ENCODE assay signal across 8 cellular contexts in genomic region chr4:189940178-189941004, GRCh38. TPM values are rescaled to one million over a fixed set of nuclear protein-coding genes. Genes with fewer than 3 reads are reported as not detected.
DNase-seq lines count a peak whose midpoint lies in the region; ATAC-seq and TF ChIP-seq lines count a peak whose summit lies in the region.

FRG1 (plus strand) TSS chr4:189940872; CDS start chr4:189941010, 138 bp downstream.

- H3K4me1 Mint-ChIP-seq in activated T-cell treated with anti-CD3 and anti-CD28 coated beads, Interleukin-2, amount 50 U/mL, for 72 hours (ENCODE audit: low read depth), result peaks cover 50% of the 10 kb centered on the region

- peaks cover 12 to 30% of the 10 kb centered on the region in 2 donors for H3K36me3 Mint-ChIP-seq in activated T-cell treated with anti-CD3 and anti-CD28 coated beads, Interleukin-2, amount 50 U/mL, for 72 hours (ENCODE audit: insufficient read depth in 2 of 2)

- TF ChIP-seq CTCF in LNCaP clone FGC (IDR thresholded peaks at IDR 0.05; ENCODE audit: control insufficient read depth, extremely low read depth, insufficient read depth) (peak; percentile 91), foreskin fibroblast (IDR thresholded peaks at IDR 0.05; ENCODE audit: low read depth, low read length) (peak; percentile 84), testis (IDR thresholded peaks at IDR 0.05) (peak; percentile 84 to 96 (median 95))

- peak; percentile 100 for ATAC-seq in GM21825 (IDR thresholded peaks at IDR 0.05; ENCODE audit: unreplicated experiment)
- ATAC-seq in activated T-cell treated with anti-CD3 and anti-CD28 coated beads, Interleukin-2, amount 50 U/mL, for 72 hours (replicated peaks in 1 of 2), result peak; percentile 97 to 98

- intact Hi-C loops in testis (cut with DNase I; ENCODE audit: low total_unique reads), result no loop called here

- H3K9me3 Mint-ChIP-seq in activated T-cell treated with anti-CD3 and anti-CD28 coated beads, Interleukin-2, amount 50 U/mL, for 72 hours, result peaks cover 2 to 5% of the 10 kb centered on the region in 2 donors

- WGBS in testis, 2 donors, result 5 to 10% methylated on average over 39 to 68 of the region's 70 CpGs

- no peaks in the 10 kb centered on the region for H3K9me3 ChIP-seq in testis

- H3K4me3 ChIP-seq in LNCaP clone FGC (ENCODE audit: low read depth, low read length) (peak within 1 kb of the TSS; percentile 89), foreskin fibroblast (ENCODE audit: low read depth in 1 of 2, low read length in 2 of 2) (peak within 1 kb of the TSS; percentile 87 to 91), testis (peak within 1 kb of the TSS; percentile 70 to 95)

- no peaks in the 10 kb centered on the region for H3K36me3 ChIP-seq in testis (ENCODE audit: low read depth, missing control alignments)

- H3K27me3 ChIP-seq in testis, result no peaks in the 10 kb centered on the region

- H3K4me1 ChIP-seq in testis, result peaks cover 8% of the 10 kb centered on the region

- TF ChIP-seq POLR2A in testis (IDR thresholded peaks at IDR 0.05), result no peak

- peak; percentile 95 for DNase-seq in EH (ENCODE audit: low read depth)
- peak; percentile 85 for DNase-seq in LNCaP clone FGC (ENCODE audit: low read depth)
- DNase-seq in activated T-cell treated with anti-CD3 and anti-CD28 coated beads, Interleukin-2, amount 50 U/mL, for 72 hours, result peak; percentile 94 to 97
- peak; percentile 96 to 98 for DNase-seq in foreskin fibroblast
- peak; percentile 71 for DNase-seq in non-pigmented ciliary epithelial cell (ENCODE audit: low read depth)
- DNase-seq in testis, result peak; percentile 94
- no peak for DNase-seq in DMS114 treated with DMSO at 0.1 percent for 48 hours (lab: John Stamatoyannopoulos, UW; ENCODE audit: unreplicated experiment)

- H3K27ac Mint-ChIP-seq in activated T-cell treated with anti-CD3 and anti-CD28 coated beads, Interleukin-2, amount 50 U/mL, for 72 hours, result peak within 1 kb of the TSS; percentile 89

- H3K27me3 Mint-ChIP-seq in activated T-cell treated with anti-CD3 and anti-CD28 coated beads, Interleukin-2, amount 50 U/mL, for 72 hours (ENCODE audit: low read depth), result no peaks in the 10 kb centered on the region

- H3K27ac ChIP-seq in testis, result peak within 1 kb of the TSS; percentile 85

- H3K4me3 Mint-ChIP-seq in activated T-cell treated with anti-CD3 and anti-CD28 coated beads, Interleukin-2, amount 50 U/mL, for 72 hours, result peak within 1 kb of the TSS; percentile 79 to 99

RNA-seq across cellular contexts. Expression of gene FRG1, which starts in this region (rescaled TPM):
- total RNA-seq in activated T-cell treated with anti-CD3 and anti-CD28 coated beads, Interleukin-2, amount 50 U/mL, for 72 hours, result 10 to 100 TPM; 75.4 to 76.7 TPM
- total RNA-seq in testis, result 10 to 100 TPM; 34.6 to 36.0 TPM
- 26.2 TPM for polyA plus RNA-seq in testis (ENCODE audit: insufficient read depth, low read depth, low replicate concordance)
